ENCODE assay signal across 18 cellular contexts in genomic region chr16:30636599-30636998, GRCh38. TPM values are rescaled to one million over a fixed set of nuclear protein-coding genes. Genes with fewer than 3 reads are reported as not detected.
DNase-seq lines count a peak whose midpoint lies in the region; ATAC-seq and TF ChIP-seq lines count a peak whose summit lies in the region.
"Had no signal": no experiment of that assay in that cellular context is flagged by ENCODE, and none has a peak within 500 bp of the region (broad histone marks: within the 10 kb centered on the region; RNA-seq: fewer than 3 reads in every experiment).

No MANE protein-coding gene starts in this region.

- H3K4me1 Mint-ChIP-seq in brain, result peaks cover 26% of the 10 kb centered on the region

- H3K4me3 Mint-ChIP-seq in brain, result peak overlapping the region in 4 of 5 experiments; percentile 14 to 52 (median 24)
- H3K4me3 Mint-ChIP-seq: CD14-positive monocyte, HFFc6 had no signal

- H4K20me1 ChIP-seq in BLaER1, result no peaks in the 10 kb centered on the region
- H4K20me1 ChIP-seq in BLaER1 treated with 17β-estradiol and CSF1 and Interleukin-3, amounts not matched to agents 10 nM and 100 nM, result no peaks in the 10 kb centered on the region

- no peak for ATAC-seq in HG02623 (IDR thresholded peaks at IDR 0.05; ENCODE audit: unreplicated experiment)
- ATAC-seq: PC-3 had no signal

- H3K4me3 ChIP-seq in BLaER1, result no peak overlapping the region
- H3K4me3 ChIP-seq in BLaER1 treated with 17β-estradiol and CSF1 and Interleukin-3, amounts not matched to agents 10 nM and 100 nM, result no peak overlapping the region
- H3K4me3 ChIP-seq: MG63 had no signal

- no peaks in the 10 kb centered on the region for H3K36me3 Mint-ChIP-seq in brain
- H3K36me3 Mint-ChIP-seq: CD14-positive monocyte had no signal

- no peak for DNase-seq in HUDEP-2 (lab: John Stamatoyannopoulos, UW; ENCODE audit: unreplicated experiment in 76 of 76)
- DNase-seq: ACHN, DMS79 treated with DMSO at 0.1 percent for 48 hours, HFFc6, IMR-90, Karpas-422, MG63, NCI-H1048, NCI-H1436, NCI-H1930, NCI-H226, NCI-H524 treated with DMSO at 0.1 percent for 48 hours, PC-3 had no signal

- no peaks in the 10 kb centered on the region for H3K9me3 ChIP-seq in BLaER1
- H3K9me3 ChIP-seq in BLaER1 treated with 17β-estradiol and CSF1 and Interleukin-3, amounts not matched to agents 10 nM and 100 nM (replicated peaks in 1 of 11), result no peaks in the 10 kb centered on the region
- H3K9me3 ChIP-seq: MG63 had no signal

- no peaks in the 10 kb centered on the region for H3K36me3 ChIP-seq in BLaER1
- no peaks in the 10 kb centered on the region for H3K36me3 ChIP-seq in BLaER1 treated with 17β-estradiol and CSF1 and Interleukin-3, amounts not matched to agents 10 nM and 100 nM
- H3K36me3 ChIP-seq: MG63 had no signal

- H3K27ac Mint-ChIP-seq in brain, result peak overlapping the region in 3 of 5 experiments; percentile 7 to 67 (median 14)
- H3K27ac Mint-ChIP-seq: HFFc6 had no signal

- peaks cover 30% of the 10 kb centered on the region for H3K4me1 ChIP-seq in BLaER1
- H3K4me1 ChIP-seq in BLaER1 treated with 17β-estradiol and CSF1 and Interleukin-3, amounts not matched to agents 10 nM and 100 nM, result peaks cover 27 to 41% (median 31%) of the 10 kb centered on the region in 10 experiments

- H3K27me3 Mint-ChIP-seq in brain, result peaks cover 10% of the 10 kb centered on the region

- H3K27ac ChIP-seq in BLaER1, result no peak overlapping the region
- H3K27ac ChIP-seq in BLaER1 treated with 17β-estradiol and CSF1 and Interleukin-3, amounts not matched to agents 10 nM and 100 nM, result peak overlapping the region in 2 of 11 experiments; percentile 24 to 29; a peak in 2 of 22 replicates

- peak overlapping the region; percentile 90 for H3K4me2 ChIP-seq in BLaER1
- peak overlapping the region; percentile 77 to 97 (median 91); a peak in 18 of 22 replicates for H3K4me2 ChIP-seq in BLaER1 treated with 17β-estradiol and CSF1 and Interleukin-3, amounts not matched to agents 10 nM and 100 nM

- H3K27me3 ChIP-seq in BLaER1, result no peaks in the 10 kb centered on the region
- H3K27me3 ChIP-seq in BLaER1 treated with 17β-estradiol and CSF1 and Interleukin-3, amounts not matched to agents 10 nM and 100 nM, result no peaks in the 10 kb centered on the region
- H3K27me3 ChIP-seq: MG63 had no signal

- H3K9ac ChIP-seq in BLaER1, result no peak overlapping the region
- peak overlapping the region in 6 of 11 experiments; percentile 0 to 94 (median 87); a peak in 5 of 22 replicates for H3K9ac ChIP-seq in BLaER1 treated with 17β-estradiol and CSF1 and Interleukin-3, amounts not matched to agents 10 nM and 100 nM

- H3K9me3 Mint-ChIP-seq in brain, result no peaks in the 10 kb centered on the region
- H3K9me3 Mint-ChIP-seq: CD14-positive monocyte, HFFc6 had no signal

- TF ChIP-seq CTCF in brain (conservative IDR thresholded peaks at IDR 0.05), result no peak

RNA-seq across cellular contexts. Expression of gene PRR14, which starts 14.2 kb away (rescaled TPM):
- 69.8 TPM for polyA plus RNA-seq in brain (ENCODE audit: insufficient read depth, low read depth, low replicate concordance)

RNA-seq across cellular contexts. Expression of gene FBRS, which starts 21.6 kb away (rescaled TPM):
- 72.1 TPM for polyA plus RNA-seq in brain (ENCODE audit: insufficient read depth, low read depth, low replicate concordance)

RNA-seq across cellular contexts. Expression of gene ZNF689, which starts 26.4 kb away (rescaled TPM):
- polyA plus RNA-seq in brain (ENCODE audit: insufficient read depth, low read depth, low replicate concordance), result 10.9 TPM

RNA-seq across cellular contexts. Expression of gene ZNF785, which starts 51.1 kb away (rescaled TPM):
- 13.3 TPM for polyA plus RNA-seq in brain (ENCODE audit: insufficient read depth, low read depth, low replicate concordance)
